ENCODE assay signal across 16 cellular contexts in genomic region chr7:139893999-139894398, GRCh38.
DNase-seq lines count a peak whose midpoint lies in the region; ATAC-seq lines count a peak whose summit lies in the region.
"Had no signal": no experiment of that assay in that cellular context is flagged by ENCODE, and none has a peak within 500 bp of the region (broad histone marks: within the 10 kb centered on the region; RNA-seq: fewer than 3 reads in every experiment).

No MANE protein-coding gene starts in this region.

- peak; percentile 48 for ATAC-seq in stimulated activated naive CD8-positive, alpha-beta T cell treated with anti-CD3 and anti-CD28 coated beads, Interleukin-15, Interleukin-2, amounts not matched to agents 100 U/mL and 50 U/mL, for 24 hours
- no peak for ATAC-seq in stimulated activated naive CD8-positive, alpha-beta T cell treated with anti-CD3 and anti-CD28 coated beads, Interleukin-15, amount 100 ng/mL, for 72 hours
- peak; percentile 66 for ATAC-seq in HG02610 (IDR thresholded peaks at IDR 0.05; ENCODE audit: unreplicated experiment)
- ATAC-seq in HG03558 (IDR thresholded peaks at IDR 0.05; ENCODE audit: extremely low read depth, unreplicated experiment): peak; percentile 62
- ATAC-seq in GM19455 (IDR thresholded peaks at IDR 0.05; ENCODE audit: unreplicated experiment): no peak
- no peak for ATAC-seq in HG03097 (IDR thresholded peaks at IDR 0.05; ENCODE audit: low FRiP score, unreplicated experiment)
- ATAC-seq: foreskin keratinocyte, HepG2, mucosa of descending colon had no signal

- no peak overlapping the region for H3K27ac Mint-ChIP-seq in stimulated activated naive CD8-positive, alpha-beta T cell treated with anti-CD3 and anti-CD28 coated beads, Interleukin-15, amount 100 ng/mL, for 72 hours

- DNase-seq in stimulated activated naive CD8-positive, alpha-beta T cell treated with anti-CD3 and anti-CD28 coated beads, Interleukin-15, Interleukin-2, amounts not matched to agents 100 U/mL and 50 U/mL, for 24 hours: peak; percentile 19
- DNase-seq in stimulated activated naive CD8-positive, alpha-beta T cell treated with anti-CD3 and anti-CD28 coated beads, Interleukin-15, amount 100 ng/mL, for 72 hours: no peak
- DNase-seq in stimulated activated CD4-positive, alpha-beta T cell treated with anti-CD3 and anti-CD28 coated beads, Interleukin-1b, Interleukin-23, amount 100 ng/mL, for 48 hours: no peak
- DNase-seq in MV-4-11 (lab: John Stamatoyannopoulos, UW): no peak
- DNase-seq: activated naive CD4-positive, alpha-beta T cell; effector memory CD4-positive, alpha-beta T cell; foreskin keratinocyte; mucosa of descending colon; NCI-H1417 treated with DMSO at 0.1 percent for 48 hours; posterior cingulate gyrus; trophoblast cell had no signal

- H3K4me3 Mint-ChIP-seq in stimulated activated naive CD8-positive, alpha-beta T cell treated with anti-CD3 and anti-CD28 coated beads, Interleukin-15, amount 100 ng/mL, for 72 hours: no peak overlapping the region

- H3K27me3 Mint-ChIP-seq in stimulated activated naive CD8-positive, alpha-beta T cell treated with anti-CD3 and anti-CD28 coated beads, Interleukin-15, amount 100 ng/mL, for 72 hours: no peaks in the 10 kb centered on the region

- H3K4me1 Mint-ChIP-seq in stimulated activated naive CD8-positive, alpha-beta T cell treated with anti-CD3 and anti-CD28 coated beads, Interleukin-15, amount 100 ng/mL, for 72 hours: no peaks in the 10 kb centered on the region

- peaks cover 0 to 2% of the 10 kb centered on the region in 2 donors for H3K9me3 Mint-ChIP-seq in stimulated activated naive CD8-positive, alpha-beta T cell treated with anti-CD3 and anti-CD28 coated beads, Interleukin-15, amount 100 ng/mL, for 72 hours

Comparison
In these comparisons a context has a peak if more than half of its experiments do, and no peak if none do; other contexts are left out.
1. ATAC-seq: peak in stimulated activated naive CD8-positive, alpha-beta T cell treated with anti-CD3 and anti-CD28 coated beads, Interleukin-15, Interleukin-2, amounts not matched to agents 100 U/mL and 50 U/mL, for 24 hours (single experiment), HG02610 (single experiment) and HG03558 (single experiment); none in stimulated activated naive CD8-positive, alpha-beta T cell treated with anti-CD3 and anti-CD28 coated beads, Interleukin-15, amount 100 ng/mL, for 72 hours (single experiment), GM19455 (single experiment) and HG03097 (single experiment).